In the genomic region with DNA sequence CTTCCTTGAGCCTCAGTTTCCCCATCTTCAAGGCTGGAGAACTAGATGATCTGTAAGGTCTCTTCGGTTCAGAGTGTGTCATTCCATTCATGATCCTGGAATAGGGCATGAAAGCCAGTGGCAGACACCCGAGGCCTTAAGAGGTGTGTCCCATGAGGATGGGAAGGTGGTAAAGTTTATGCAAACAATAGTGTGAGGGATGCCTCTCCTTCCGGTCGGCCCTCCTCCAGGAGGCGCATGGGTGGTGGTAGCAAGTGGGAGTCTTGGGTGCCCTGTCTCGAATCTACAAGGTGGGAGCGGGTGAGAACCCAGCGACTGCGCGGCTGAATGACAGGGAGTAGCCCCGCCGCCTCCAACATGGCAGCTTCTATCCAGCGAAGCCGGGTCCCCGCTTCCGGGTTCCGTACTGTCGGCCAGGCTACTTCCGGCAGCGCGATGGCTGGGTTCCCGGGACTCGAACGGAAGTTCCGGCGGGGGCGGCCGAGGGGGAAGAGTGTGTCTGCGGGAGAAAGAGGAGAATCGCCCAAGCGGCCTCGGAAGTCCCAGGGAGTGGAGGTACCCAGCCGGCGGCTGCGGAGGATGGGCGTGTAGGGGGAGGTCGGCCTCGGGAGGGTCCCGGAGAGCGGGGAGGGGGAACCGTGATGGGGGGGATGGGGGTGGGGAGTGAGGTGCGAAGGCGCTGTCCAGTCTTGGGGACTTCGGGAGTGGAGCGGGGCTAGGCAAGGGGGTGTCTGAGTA, we compare ENCODE assay signal across 8 cellular contexts. TPM values are rescaled to one million over a fixed set of nuclear protein-coding genes. Genes with fewer than 3 reads are reported as not detected.
DNase-seq lines count a peak whose midpoint lies in the region; ATAC-seq and TF ChIP-seq lines count a peak whose summit lies in the region.

TSS of gene LYPLA2 (plus strand) at position 450 of the 738 bp plus-strand sequence. CDS start 1,538 bp downstream, outside the sequence.

- CTCF ChIA-PET in BJ (lab: Yijun Ruan, JAX), result interaction anchor here (1.0 to 2.9 kb wide), 4 partner anchors 9 to 20 kb away, joined by 4 to 11 read pairs (median 5); no protein-coding TSS in a partner anchor

- H3K4me3 ChIP-seq in BJ (ENCODE audit: low read depth, low read length) (peak within 1 kb of the TSS; percentile 62), lung (peak within 1 kb of the TSS; percentile 67)

- POLR2A ChIA-PET in BJ (lab: Charles Lee), result interaction anchor here (0.6 to 0.8 kb wide), 2 partner anchors 34 to 812 kb away, joined by 3 to 7 read pairs; no protein-coding TSS in a partner anchor

- ATAC-seq in HG03520 (IDR thresholded peaks at IDR 0.05; ENCODE audit: unreplicated experiment), result peak; percentile 78
- peak; percentile 88 for ATAC-seq in lung (ENCODE audit: insufficient read depth, low FRiP score)

- H3K9me3 ChIP-seq in lung (ENCODE audit: control insufficient read depth in 2 of 2, insufficient read depth in 1 of 2, low read length in 1 of 2), result peaks cover 0 to 4% of the 10 kb centered on the region in 2 donors

- peak within 1 kb of the TSS; percentile 55 to 73 for H3K27ac ChIP-seq in lung (ENCODE audit: low read depth in 1 of 2, low read length in 1 of 2)

- TF ChIP-seq CTCF in BJ (IDR thresholded peaks at IDR 0.05; ENCODE audit: insufficient read depth, low read depth, low read length) (no peak), lung (IDR thresholded peaks at IDR 0.05; ENCODE audit: control extremely low read depth, extremely low read depth) (no peak)

- WGBS in lung, 2 donors, result 1% methylated on average over 42 to 45 of the region's 45 CpGs

- H3K36me3 ChIP-seq in BJ (ENCODE audit: control insufficient read depth, insufficient read depth, low read length) (peaks cover 20% of the 10 kb centered on the region), lung (ENCODE audit: control insufficient read depth in 2 of 2, insufficient read depth in 2 of 2, low read length in 2 of 2) (peaks cover 8 to 36% of the 10 kb centered on the region in 2 donors)

- H3K4me1 ChIP-seq in lung (ENCODE audit: control insufficient read depth in 2 of 2, insufficient read depth in 2 of 2, low read length in 2 of 2), result peaks cover 5 to 13% of the 10 kb centered on the region in 2 donors

- no peak for DNase-seq in BJ (ENCODE audit: low read depth)
- DNase-seq in GM19238 (ENCODE audit: insufficient read length, low spot score), result peak; percentile 95
- peak; percentile 54 for DNase-seq in NCI-H82 treated with DMSO at 0.1 percent for 48 hours (lab: John Stamatoyannopoulos, UW; ENCODE audit: unreplicated experiment)
- peak; percentile 55 to 78 for DNase-seq in activated CD8-positive, alpha-beta memory T cell treated with anti-CD3 and anti-CD28 coated beads for 1 hour (ENCODE audit: extremely low read depth in 1 of 2, low read depth in 1 of 2)
- DNase-seq in effector CD4-positive, alpha-beta T cell, result peak; percentile 81
- peak; percentile 95 for DNase-seq in lung (ENCODE audit: low spot score)
- DNase-seq in stimulated activated CD4-positive, alpha-beta T cell treated with anti-CD3 and anti-CD28 coated beads, TNF-alpha, amount 100 ng/mL, for 24 hours (ENCODE audit: low read depth in 3 of 3), result peak; percentile 82 to 91 (median 83)

- no peaks in the 10 kb centered on the region for H3K27me3 ChIP-seq in BJ (ENCODE audit: control insufficient read depth, insufficient read depth, low read length)
- no peaks in the 10 kb centered on the region for H3K27me3 ChIP-seq in lung (ENCODE audit: control insufficient read depth, insufficient read depth)

RNA-seq across cellular contexts. Expression of gene LYPLA2, which starts in this region (rescaled TPM):
- polyA plus RNA-seq in BJ (2011; rRNA removed), result 31.3 and 51.9 TPM in 2 replicates
- 23.6 and 40.8 TPM in 2 replicates for polyA minus RNA-seq in BJ (2011; rRNA and poly(A)+ RNA removed)
- total RNA-seq in lung, result 10 to 100 TPM; 30.9 to 66.8 TPM
- 10 to 100 TPM; 67.1 to 83.1 TPM for polyA plus RNA-seq in lung
